8 cellular contexts compared by ENCODE assay signal in the genomic region with DNA sequence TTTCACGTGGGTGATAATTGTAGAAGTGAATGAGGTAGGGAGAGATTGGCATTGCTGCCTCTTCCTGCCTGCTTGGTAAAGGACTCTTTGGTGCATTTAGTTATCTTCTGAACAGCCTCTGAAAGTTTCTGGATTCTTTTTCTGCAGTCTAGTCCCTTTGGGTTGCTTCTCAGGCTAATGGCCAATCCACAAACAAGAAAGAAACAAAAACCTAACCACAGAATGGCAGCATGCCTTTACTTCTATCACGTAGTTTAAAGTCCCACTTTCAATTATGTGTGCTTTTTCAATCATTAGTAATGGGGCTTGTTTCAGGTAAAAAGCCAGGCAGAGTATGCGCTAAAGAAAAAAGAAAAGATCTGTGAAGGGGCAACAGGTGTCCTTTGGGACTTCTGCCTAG. TPM values are rescaled to one million over a fixed set of nuclear protein-coding genes. Genes with fewer than 3 reads are reported as not detected.
"Had no signal": no experiment of that assay in that cellular context is flagged by ENCODE, and none has a peak within 500 bp of the region (broad histone marks: within the 10 kb centered on the region; RNA-seq: fewer than 3 reads in every experiment).

No MANE protein-coding gene starts in this region.

- H2AFZ ChIP-seq: GM23338 had no signal

- DNase-seq: H9, HCEC 1CT, HFFc6 had no signal

- H3K4me3 ChIP-seq: GM23338 had no signal

- FAIRE-seq: H1, H54, HepG2 had no signal

- H3K27ac ChIP-seq: HL-60 had no signal

- ATAC-seq: GM23338, HepG2 had no signal

RNA-seq across cellular contexts. Expression of a gene that starts 7.4 kb away (rescaled TPM):
- total RNA-seq: HepG2, HFFc6 had no signal
